Comparison of ENCODE assay signal across 15 cellular contexts in genomic region chr16:20844588-20844987, GRCh38. TPM values are rescaled to one million over a fixed set of nuclear protein-coding genes. Genes with fewer than 3 reads are reported as not detected.
DNase-seq lines count a peak whose midpoint lies in the region; ATAC-seq and TF ChIP-seq lines count a peak whose summit lies in the region.
"Had no signal": no experiment of that assay in that cellular context is flagged by ENCODE, and none has a peak within 500 bp of the region (broad histone marks: within the 10 kb centered on the region; RNA-seq: fewer than 3 reads in every experiment).

No MANE protein-coding gene starts in this region.

- H3K9me3 Mint-ChIP-seq in CD14-positive monocyte (no peaks in the 10 kb centered on the region), immature natural killer cell (no peaks in the 10 kb centered on the region)
- H3K9me3 Mint-ChIP-seq: activated B cell treated with CpG ODN at 0.5 μM for 24 hours had no signal

- ATAC-seq in GM19397 (IDR thresholded peaks at IDR 0.05; ENCODE audit: unreplicated experiment) = no peak
- ATAC-seq: K562 had no signal

- peak overlapping the region in 1 of 2 donors; percentile 18 for H3K4me3 Mint-ChIP-seq in CD14-positive monocyte
- peak overlapping the region in 3 of 5 donors; percentile 20 to 28 (median 23) for H3K4me3 Mint-ChIP-seq in immature natural killer cell
- H3K4me3 Mint-ChIP-seq: activated B cell treated with CpG ODN at 0.5 μM for 24 hours had no signal

- H3K27me3 Mint-ChIP-seq in CD14-positive monocyte (ENCODE audit: low read depth in 3 of 3) = no peaks in the 10 kb centered on the region
- peaks cover 0 to 2% (median 0%) of the 10 kb centered on the region in 3 donors for H3K27me3 Mint-ChIP-seq in immature natural killer cell (ENCODE audit: low read depth in 3 of 3)
- H3K27me3 Mint-ChIP-seq: activated B cell treated with CpG ODN at 0.5 μM for 24 hours had no signal

- H3K4me1 Mint-ChIP-seq in CD14-positive monocyte (peaks cover 28% of the 10 kb centered on the region), immature natural killer cell (peaks cover 20 to 22% of the 10 kb centered on the region in 2 donors)
- H3K4me1 Mint-ChIP-seq: activated B cell treated with CpG ODN at 0.5 μM for 24 hours had no signal

- TF ChIP-seq CTCF in CD14-positive monocyte (IDR thresholded peaks at IDR 0.05) = no peak

- no peak for DNase-seq in CD14-positive monocyte (ENCODE audit: low spot score)
- DNase-seq in GDM1 (lab: John Stamatoyannopoulos, UW) = peak; percentile 57
- DNase-seq in activated CD4-positive, alpha-beta T cell treated with anti-CD3 and anti-CD28 coated beads, Interleukin-2, amount 50 U/mL, for 48 hours = peak; percentile 14 to 24
- no peak for DNase-seq in immature natural killer cell
- DNase-seq in RKO (ENCODE audit: low spot score) = no peak
- no peak for DNase-seq in foreskin melanocyte
- DNase-seq in cerebellum (ENCODE audit: low spot score) = no peak
- DNase-seq: activated B cell treated with CpG ODN at 0.5 μM for 24 hours, activated gamma-delta T cell treated with Interleukin-2 at 50 U/mL for 16 hours, heart left ventricle, NCI-H2029, NCI-H69, right cardiac atrium had no signal

- H3K27ac Mint-ChIP-seq in CD14-positive monocyte (peak overlapping the region in 5 of 7 donors; percentile 3 to 76 (median 38)), immature natural killer cell (peak overlapping the region; percentile 49 to 91 (median 80))
- H3K27ac Mint-ChIP-seq: activated B cell treated with CpG ODN at 0.5 μM for 24 hours had no signal

- intact Hi-C loops in CD14-positive monocyte (cut with micrococcal nuclease) = no loop called here

- peaks cover 16 to 34% of the 10 kb centered on the region in 2 donors for H3K36me3 Mint-ChIP-seq in CD14-positive monocyte
- H3K36me3 Mint-ChIP-seq in immature natural killer cell = no peaks in the 10 kb centered on the region

RNA-seq across cellular contexts. Expression of gene REXO5, which starts 38.3 kb away (rescaled TPM):
- polyA plus RNA-seq in CD14-positive monocyte = 1 to 10 TPM in 1 of 2 donors, under 1 TPM in 1; 0.52 to 1.4 TPM
- 1 to 10 TPM; 1.2 to 1.8 (median 1.7) TPM for polyA plus RNA-seq in immature natural killer cell
- 14.6 TPM for total RNA-seq in cerebellum

RNA-seq across cellular contexts. Expression of gene ERI2, which starts 38.3 kb away (rescaled TPM):
- polyA plus RNA-seq in CD14-positive monocyte (10 to 100 TPM; 10.4 to 10.5 TPM), immature natural killer cell (1 to 10 TPM; 2.0 to 4.7 (median 4.2) TPM)
- total RNA-seq in cerebellum = 27.4 TPM

RNA-seq across cellular contexts. Expression of gene DCUN1D3, which starts 55.6 kb away (rescaled TPM):
- 1 to 10 TPM; 1.0 to 1.3 TPM for polyA plus RNA-seq in CD14-positive monocyte
- polyA plus RNA-seq in immature natural killer cell = 1 to 10 TPM in 1 of 3 donors, under 1 TPM in 2; 0.06 to 1.5 (median 0.74) TPM
- 9.7 TPM for total RNA-seq in cerebellum

RNA-seq across cellular contexts. Expression of gene LYRM1, which starts 56.0 kb away (rescaled TPM):
- polyA plus RNA-seq in CD14-positive monocyte (10 to 100 TPM; 25.5 to 29.5 TPM), immature natural killer cell (10 to 100 TPM; 23.8 to 37.1 (median 36.4) TPM)
- 29.3 TPM for total RNA-seq in cerebellum

Comparison
In these comparisons a context has a peak if more than half of its experiments do, and no peak if none do; other contexts are left out.
1. DNase-seq: peak in GDM1 (single experiment) and activated CD4-positive, alpha-beta T cell treated with anti-CD3 and anti-CD28 coated beads, Interleukin-2, amount 50 U/mL, for 48 hours (2 of 2); none in CD14-positive monocyte (single experiment), immature natural killer cell (0 of 3), RKO (single experiment), foreskin melanocyte (single experiment) and cerebellum (single experiment).